ENCODE assay signal across 18 cellular contexts in the genomic region with DNA sequence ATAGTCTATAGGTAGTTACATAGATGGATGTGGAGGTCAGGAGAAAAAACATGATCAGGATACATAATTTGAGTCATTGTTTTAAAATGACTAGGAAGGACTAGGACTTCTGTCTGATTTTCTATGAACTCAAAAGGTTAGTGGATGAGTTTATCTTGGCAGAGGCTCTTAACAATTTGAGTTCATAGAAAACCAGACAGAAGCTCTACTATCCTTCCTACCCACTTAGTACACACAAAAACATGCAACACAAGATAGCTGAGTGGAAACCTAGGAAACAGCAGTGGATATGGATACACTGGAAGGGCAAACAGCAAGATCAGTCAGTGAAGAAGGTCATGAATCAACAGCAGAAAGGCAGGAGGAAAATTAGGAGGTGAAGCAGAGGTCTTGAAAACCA.
"Had no signal": no experiment of that assay in that cellular context is flagged by ENCODE, and none has a peak within 500 bp of the region (broad histone marks: within the 10 kb centered on the region; RNA-seq: fewer than 3 reads in every experiment).

No MANE protein-coding gene starts in this region.

- H3K4me1 ChIP-seq: colonic mucosa, gastroesophageal sphincter, heart left ventricle, left ventricle myocardium inferior, psoas muscle, thyroid gland had no signal

- H3K36me3 ChIP-seq: colonic mucosa had no signal

- H3K9me3 ChIP-seq: colonic mucosa, gastroesophageal sphincter, heart left ventricle, left ventricle myocardium inferior, psoas muscle, thyroid gland had no signal

- DNase-seq: activated CD4-positive, alpha-beta T cell treated with anti-CD3 and anti-CD28 coated beads, Interleukin-2, amount 10 ng/mL, durations not matched to agents 24 days and 14 days; activated CD4-positive, CD25-positive, alpha-beta regulatory T cell; activated CD8-positive, alpha-beta T cell treated with anti-CD3 and anti-CD28 coated beads, Interleukin-2, amount 10 ng/mL, durations not matched to agents 7 days and 5 days; activated effector memory CD4-positive, alpha-beta T cell treated with anti-CD3 and anti-CD28 coated beads, Interleukin-2, amount 50 U/mL, for 16 hours; activated T-cell treated with anti-CD3 and anti-CD28 coated beads, Interleukin-2, amount 50 U/mL, for 48 hours; colonic mucosa; endodermal cell; heart left ventricle; kidney glomerular epithelial cell; left ventricle myocardium inferior; mammary epithelial cell; psoas muscle; right cardiac atrium; stimulated activated CD4-positive, alpha-beta T cell treated with anti-CD3 and anti-CD28 coated beads, Interleukin-4, amount 100 ng/mL, for 24 hours; T1000; thyroid gland had no signal

- H3K27ac ChIP-seq: colonic mucosa, epithelial cell of prostate, gastroesophageal sphincter, heart left ventricle, left ventricle myocardium inferior, psoas muscle, thyroid gland had no signal

- H3K4me3 ChIP-seq: colonic mucosa, gastroesophageal sphincter, heart left ventricle, left ventricle myocardium inferior, psoas muscle, thyroid gland had no signal

- H3K27me3 ChIP-seq: colonic mucosa, gastroesophageal sphincter, heart left ventricle, thyroid gland had no signal
